Comparison of ENCODE assay signal across 20 cellular contexts in genomic region chr2:162465430-162465829, GRCh38.
"Had no signal": no experiment of that assay in that cellular context is flagged by ENCODE, and none has a peak within 500 bp of the region (broad histone marks: within the 10 kb centered on the region; RNA-seq: fewer than 3 reads in every experiment).

No MANE protein-coding gene starts in this region.

- H3K27me3 Mint-ChIP-seq: progenitor cell of endocrine pancreas had no signal

- DNase-seq: dorsolateral prefrontal cortex; effector CD8-positive, alpha-beta T cell; esophagus squamous epithelium; foreskin fibroblast; head of caudate nucleus; left colon; left ventricle myocardium superior; mesendoderm; naive B cell; occipital lobe; pancreas; right cardiac atrium; small intestine; stimulated activated CD4-positive, alpha-beta T cell treated with anti-CD3 and anti-CD28 coated beads, Interleukin-12 subunit alpha, Interleukin-12 subunit beta, amount 100 ng/mL, for 4 hours; stimulated activated naive CD4-positive, alpha-beta T cell; stomach; substantia nigra; transverse colon had no signal

- H3K4me1 Mint-ChIP-seq: naive B cell, nephron had no signal

- H3K4me3 Mint-ChIP-seq: naive B cell, nephron had no signal

- H3K27ac Mint-ChIP-seq: naive B cell, nephron, progenitor cell of endocrine pancreas had no signal

- H3K36me3 Mint-ChIP-seq: naive B cell had no signal
